Comparison of ENCODE assay signal across 8 cellular contexts in the genomic region with DNA sequence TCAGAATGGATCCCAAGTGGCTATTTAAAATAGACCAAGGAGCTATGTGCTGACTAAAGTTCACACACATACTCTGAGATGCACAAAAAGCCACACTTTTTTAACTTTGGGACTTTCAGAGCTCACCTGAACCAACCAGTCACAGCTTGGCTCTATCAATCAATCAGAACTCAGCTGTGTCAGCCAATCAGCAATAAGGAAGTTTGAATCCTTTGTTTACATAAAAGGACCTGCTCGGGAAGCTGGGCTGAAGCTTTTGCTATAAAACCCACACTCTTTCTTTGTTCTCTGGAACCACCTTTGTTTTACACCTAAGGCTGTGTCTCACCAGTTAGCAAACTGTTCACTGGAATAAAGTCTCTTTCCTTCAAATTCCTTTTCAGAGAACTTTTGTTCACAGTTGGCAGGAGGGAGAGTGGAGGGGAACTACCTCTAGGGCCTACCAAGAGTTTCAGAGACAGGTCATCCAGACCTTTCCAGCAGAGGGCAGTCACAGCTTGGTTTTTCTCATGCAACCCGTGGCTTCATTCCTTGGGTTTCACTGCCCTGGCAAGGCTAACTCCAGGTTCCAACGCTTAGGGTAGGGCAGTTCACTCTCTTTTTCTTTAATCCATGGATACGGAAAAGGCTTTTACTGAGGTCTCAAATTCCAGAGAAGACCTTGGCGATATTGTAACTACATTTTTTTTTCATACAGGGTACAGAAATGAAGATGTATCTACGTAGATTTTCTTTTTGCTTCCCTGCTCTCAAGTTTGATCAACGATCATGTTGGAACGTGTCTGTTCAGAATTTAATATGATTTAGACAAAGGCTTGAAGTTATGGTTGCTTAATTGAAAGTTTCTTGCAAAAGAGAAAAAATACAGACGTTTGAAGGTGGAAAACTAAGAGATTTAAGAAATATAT.
DNase-seq lines count a peak whose midpoint lies in the region; ATAC-seq and TF ChIP-seq lines count a peak whose summit lies in the region.

No MANE protein-coding gene starts in this region.

- TF ChIP-seq CTCF in GM10248 (IDR thresholded peaks at IDR 0.05; ENCODE audit: control extremely low read depth, extremely low read depth, low read depth, missing control alignments) (peak; percentile 77), HFF-Myc (IDR thresholded peaks at IDR 0.05; ENCODE audit: low read depth, low read length, missing control alignments) (peak; percentile 76), SU-DHL-6 (IDR thresholded peaks at IDR 0.05; ENCODE audit: insufficient read depth, low read length, poor library complexity, severe bottlenecking) (peak; percentile 29), cardiac muscle cell (IDR thresholded peaks at IDR 0.05; ENCODE audit: low read depth, low read length) (peak; percentile 76), prostate gland (IDR thresholded peaks at IDR 0.05) (peak; percentile 28 to 85 (median 76)), vagina (IDR thresholded peaks at IDR 0.05) (peak; percentile 39 to 70 (median 45))

- no peak overlapping the region for H3K4me3 Mint-ChIP-seq in activated naive CD8-positive, alpha-beta T cell treated with anti-CD3 and anti-CD28 coated beads, Interleukin-2, amount 50 U/mL, for 24 hours

- H3K4me2 ChIP-seq in SU-DHL-6 (ENCODE audit: low read depth, low read length, poor library complexity, severe bottlenecking): no peak overlapping the region

- H3K9me3 ChIP-seq in SU-DHL-6 (ENCODE audit: insufficient read depth, low read length) (no peaks in the 10 kb centered on the region), cardiac muscle cell (ENCODE audit: low read depth) (no peaks in the 10 kb centered on the region), prostate gland (no peaks in the 10 kb centered on the region), vagina (no peaks in the 10 kb centered on the region)

- CTCF ChIA-PET in GM10248 (lab: Yijun Ruan, JAX): interaction anchor here (0.7 to 3.5 kb wide), 20 partner anchors 10 to 684 kb away, joined by 3 to 30 read pairs (median 3); no protein-coding TSS in a partner anchor

- no peak overlapping the region for H3K27ac ChIP-seq in SU-DHL-6 (ENCODE audit: low read depth, low read length)
- no peak overlapping the region for H3K27ac ChIP-seq in cardiac muscle cell
- H3K27ac ChIP-seq in prostate gland: no peak overlapping the region
- H3K27ac ChIP-seq in vagina: no peak overlapping the region

- no peaks in the 10 kb centered on the region for H3K9me3 Mint-ChIP-seq in activated naive CD8-positive, alpha-beta T cell treated with anti-CD3 and anti-CD28 coated beads, Interleukin-2, amount 50 U/mL, for 24 hours

- TF ChIP-seq POLR2A in prostate gland (IDR thresholded peaks at IDR 0.05) (no peak), vagina (IDR thresholded peaks at IDR 0.05) (no peak)

- H3K36me3 Mint-ChIP-seq in activated naive CD8-positive, alpha-beta T cell treated with anti-CD3 and anti-CD28 coated beads, Interleukin-2, amount 50 U/mL, for 24 hours (ENCODE audit: low read depth): no peaks in the 10 kb centered on the region

- H3K79me2 ChIP-seq in SU-DHL-6 (ENCODE audit: insufficient read depth, low read length): no peaks in the 10 kb centered on the region

- H2AFZ ChIP-seq in SU-DHL-6 (ENCODE audit: low read depth, low read length, severe bottlenecking): no peak overlapping the region

- peak; percentile 73 for ATAC-seq in activated naive CD8-positive, alpha-beta T cell treated with anti-CD3 and anti-CD28 coated beads, Interleukin-2, amount 50 U/mL, for 24 hours

- H3K4me3 ChIP-seq in HFF-Myc (replicated peaks; ENCODE audit: low read depth, low read length) (no peak overlapping the region), SU-DHL-6 (ENCODE audit: insufficient read depth, low read length, poor library complexity, severe bottlenecking) (no peak overlapping the region), cardiac muscle cell (no peak overlapping the region), prostate gland (no peak overlapping the region), vagina (no peak overlapping the region)

- POLR2A ChIA-PET in GM10248 (lab: Yijun Ruan, JAX): no interaction called here

- 21% methylated on average over 9 of the region's 9 CpGs for WGBS in prostate gland

- H3K4me1 ChIP-seq in cardiac muscle cell (ENCODE audit: low read depth) (peaks cover 14% of the 10 kb centered on the region), prostate gland (replicated peaks) (no peaks in the 10 kb centered on the region), vagina (no peaks in the 10 kb centered on the region)

- DNase-seq in GM10248 (ENCODE audit: extremely low spot score): peak; percentile 31
- peak; percentile 63 for DNase-seq in HFF-Myc (ENCODE audit: extremely low read depth, low read depth)
- DNase-seq in NCI-H1092 (lab: John Stamatoyannopoulos, UW): peak; percentile 83
- peak; percentile 76 for DNase-seq in activated naive CD8-positive, alpha-beta T cell treated with anti-CD3 and anti-CD28 coated beads, Interleukin-2, amount 50 U/mL, for 24 hours
- DNase-seq in cardiac muscle cell (ENCODE audit: low read depth in 1 of 2, low spot score in 1 of 2): peak; percentile 85 to 91
- peak; percentile 87 for DNase-seq in prostate gland (ENCODE audit: low spot score)
- no peak for DNase-seq in vagina (ENCODE audit: extremely low spot score in 2 of 2)

- H3K36me3 ChIP-seq in SU-DHL-6 (ENCODE audit: low read length) (no peaks in the 10 kb centered on the region), cardiac muscle cell (no peaks in the 10 kb centered on the region), prostate gland (no peaks in the 10 kb centered on the region), vagina (no peaks in the 10 kb centered on the region)

- H3K9me2 ChIP-seq in SU-DHL-6 (replicated peaks; ENCODE audit: insufficient read depth, low read length): no peaks in the 10 kb centered on the region

- H3F3A ChIP-seq in SU-DHL-6 (ENCODE audit: insufficient read depth): no peaks in the 10 kb centered on the region

- no peaks in the 10 kb centered on the region for H4K20me1 ChIP-seq in SU-DHL-6 (ENCODE audit: low read depth, low read length)

- H3K27me3 ChIP-seq in SU-DHL-6 (ENCODE audit: low read length) (no peaks in the 10 kb centered on the region), cardiac muscle cell (no peaks in the 10 kb centered on the region), prostate gland (replicated peaks; ENCODE audit: insufficient read depth) (no peaks in the 10 kb centered on the region), vagina (no peaks in the 10 kb centered on the region)

- intact Hi-C loops in prostate gland (cut with DNase I): no loop called here
- intact Hi-C loops in vagina (cut with DNase I): loop anchor here (10.0 kb wide), 1 partner anchor 208 kb away; no protein-coding TSS in a partner anchor

- no peak overlapping the region for H3K9ac ChIP-seq in SU-DHL-6 (ENCODE audit: low read length)

- no peak overlapping the region for H3K27ac Mint-ChIP-seq in activated naive CD8-positive, alpha-beta T cell treated with anti-CD3 and anti-CD28 coated beads, Interleukin-2, amount 50 U/mL, for 24 hours

- no peaks in the 10 kb centered on the region for H3K27me3 Mint-ChIP-seq in activated naive CD8-positive, alpha-beta T cell treated with anti-CD3 and anti-CD28 coated beads, Interleukin-2, amount 50 U/mL, for 24 hours

- peaks cover 15% of the 10 kb centered on the region for H3K4me1 Mint-ChIP-seq in activated naive CD8-positive, alpha-beta T cell treated with anti-CD3 and anti-CD28 coated beads, Interleukin-2, amount 50 U/mL, for 24 hours

Comparison
In these comparisons a context has a peak if more than half of its experiments do, and no peak if none do; other contexts are left out.
1. DNase-seq: peak in GM10248 (single experiment), HFF-Myc (single experiment), NCI-H1092 (single experiment), activated naive CD8-positive, alpha-beta T cell treated with anti-CD3 and anti-CD28 coated beads, Interleukin-2, amount 50 U/mL, for 24 hours (single experiment), cardiac muscle cell (2 of 2) and prostate gland (single experiment); none in vagina (0 of 2).
2. Peak in every context shown above with its lines, with median percentiles within 50 percentile points of each other: CTCF ChIP-seq.